Comparison of ENCODE assay signal across 15 cellular contexts in genomic region chr2:126825306-126825705, GRCh38.
DNase-seq lines count a peak whose midpoint lies in the region; ATAC-seq lines count a peak whose summit lies in the region.
"Had no signal": no experiment of that assay in that cellular context is flagged by ENCODE, and none has a peak within 500 bp of the region (broad histone marks: within the 10 kb centered on the region; RNA-seq: fewer than 3 reads in every experiment).

No MANE protein-coding gene starts in this region.

- POLR2A ChIA-PET in activated CD4-positive, alpha-beta T cell treated with anti-CD3 and anti-CD28 coated beads for 36 hours (lab: Charles Lee), result no interaction called here

- H3K27me3 Mint-ChIP-seq in activated CD4-positive, alpha-beta T cell treated with anti-CD3 and anti-CD28 coated beads for 36 hours, result peaks cover 14% of the 10 kb centered on the region

- DNase-seq in activated CD4-positive, alpha-beta T cell treated with anti-CD3 and anti-CD28 coated beads for 36 hours, result no peak
- DNase-seq in activated CD4-positive, alpha-beta T cell treated with anti-CD3 and anti-CD28 coated beads for 48 hours, result no peak
- DNase-seq in cerebellar cortex (ENCODE audit: low spot score) (peak; percentile 73), inferior parietal cortex (ENCODE audit: extremely low spot score) (peak; percentile 23), superior temporal gyrus (ENCODE audit: extremely low spot score) (peak; percentile 18), 8988T (no peak), NCI-H2081 treated with DMSO at 0.1 percent for 48 hours (lab: John Stamatoyannopoulos, UW) (no peak)
- DNase-seq: Caco-2; CD8-positive, alpha-beta memory T cell; H7; IMR-90 had no signal

- intact Hi-C loops in activated CD4-positive, alpha-beta T cell treated with anti-CD3 and anti-CD28 coated beads for 36 hours (cut with DNase I, micrococcal nuclease), result no loop called here

- H3K9me3 Mint-ChIP-seq in activated CD4-positive, alpha-beta T cell treated with anti-CD3 and anti-CD28 coated beads for 36 hours (ENCODE audit: low read depth), result no peaks in the 10 kb centered on the region
- H3K9me3 Mint-ChIP-seq: CD8-positive, alpha-beta memory T cell; GM23338 had no signal

- peak overlapping the region; percentile 19 for H3K27ac Mint-ChIP-seq in activated CD4-positive, alpha-beta T cell treated with anti-CD3 and anti-CD28 coated beads for 36 hours
- H3K27ac Mint-ChIP-seq: CD8-positive, alpha-beta memory T cell; GM23338 had no signal

- no peak for ATAC-seq in activated CD4-positive, alpha-beta T cell treated with anti-CD3 and anti-CD28 coated beads for 36 hours
- ATAC-seq: A549, GM12878, GM23338 had no signal

- no peak overlapping the region for H3K4me3 Mint-ChIP-seq in activated CD4-positive, alpha-beta T cell treated with anti-CD3 and anti-CD28 coated beads for 36 hours
- H3K4me3 Mint-ChIP-seq: CD14-positive monocyte; CD8-positive, alpha-beta memory T cell; GM23338 had no signal

- H3K4me1 Mint-ChIP-seq in activated CD4-positive, alpha-beta T cell treated with anti-CD3 and anti-CD28 coated beads for 36 hours, result no peaks in the 10 kb centered on the region
- H3K4me1 Mint-ChIP-seq: CD8-positive, alpha-beta memory T cell had no signal

- CTCF ChIA-PET in activated CD4-positive, alpha-beta T cell treated with anti-CD3 and anti-CD28 coated beads for 36 hours (lab: Charles Lee), result no interaction called here

- no peaks in the 10 kb centered on the region for H3K36me3 Mint-ChIP-seq in activated CD4-positive, alpha-beta T cell treated with anti-CD3 and anti-CD28 coated beads for 36 hours (ENCODE audit: low read depth)
- H3K36me3 Mint-ChIP-seq: CD8-positive, alpha-beta memory T cell had no signal

Comparison
In these comparisons a context has a peak if more than half of its experiments do, and no peak if none do; other contexts are left out.
1. DNase-seq: peak in cerebellar cortex (single experiment), inferior parietal cortex (single experiment) and superior temporal gyrus (single experiment); none in activated CD4-positive, alpha-beta T cell treated with anti-CD3 and anti-CD28 coated beads for 36 hours (single experiment), activated CD4-positive, alpha-beta T cell treated with anti-CD3 and anti-CD28 coated beads for 48 hours (single experiment), 8988T (single experiment) and NCI-H2081 treated with DMSO at 0.1 percent for 48 hours (single experiment).